ENCODE assay signal across 1 cellular context in the genomic region with DNA sequence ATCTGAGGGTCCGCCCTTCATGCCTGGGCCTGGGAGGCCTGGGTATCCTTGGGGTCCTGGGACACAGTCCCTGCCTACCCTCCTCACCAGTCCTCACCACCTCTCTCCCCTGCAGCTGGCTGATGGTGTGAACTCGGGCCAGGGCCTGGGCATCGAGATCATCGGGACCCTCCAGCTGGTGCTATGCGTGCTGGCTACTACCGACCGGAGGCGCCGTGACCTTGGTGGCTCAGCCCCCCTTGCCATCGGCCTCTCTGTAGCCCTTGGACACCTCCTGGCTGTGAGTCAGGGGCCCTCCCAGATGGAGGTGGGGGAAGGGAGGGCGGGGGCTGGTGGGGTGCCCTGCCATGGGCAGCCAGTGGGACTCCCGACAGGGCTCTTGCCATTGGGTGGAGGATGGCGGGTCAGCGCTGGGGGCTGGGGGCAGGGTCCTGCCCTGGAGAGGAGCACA.
TF ChIP-seq lines count a peak whose summit lies in the region.

No MANE protein-coding gene starts in this region.

TF ChIP-seq in HepG2, 621 proteins besides CTCF, POLR2A, EP300 and RAD21:
- TF ChIP-seq ZNF274 (CRISPR knock-in tag; IDR thresholded peaks at IDR 0.05) (no peak), MED8 (CRISPR knock-in tag; IDR thresholded peaks at IDR 0.05; ENCODE audit: insufficient replicate concordance) (no peak), ZNF3 (CRISPR knock-in tag; IDR thresholded peaks at IDR 0.05) (no peak), ZNF616 (CRISPR knock-in tag; IDR thresholded peaks at IDR 0.05; ENCODE audit: low read depth) (no peak), TAF1 (CRISPR knock-in tag; IDR thresholded peaks at IDR 0.05) (no peak), ZNF788 (CRISPR knock-in tag; IDR thresholded peaks at IDR 0.05; ENCODE audit: borderline replicate concordance) (no peak), ZNF451 (CRISPR knock-in tag; IDR thresholded peaks at IDR 0.05) (no peak), ZMAT3 (CRISPR knock-in tag; conservative IDR thresholded peaks at IDR 0.05) (no peak), MYC (CRISPR knock-in tag; IDR thresholded peaks at IDR 0.05; ENCODE audit: borderline replicate concordance) (no peak), ZNF747 (CRISPR knock-in tag; IDR thresholded peaks at IDR 0.05; ENCODE audit: borderline replicate concordance) (no peak), REPIN1 (CRISPR knock-in tag; IDR thresholded peaks at IDR 0.05; ENCODE audit: borderline replicate concordance, low read depth) (no peak), ZNF547 (CRISPR knock-in tag; IDR thresholded peaks at IDR 0.05) (no peak)
- TF ChIP-seq, protein P1, sequence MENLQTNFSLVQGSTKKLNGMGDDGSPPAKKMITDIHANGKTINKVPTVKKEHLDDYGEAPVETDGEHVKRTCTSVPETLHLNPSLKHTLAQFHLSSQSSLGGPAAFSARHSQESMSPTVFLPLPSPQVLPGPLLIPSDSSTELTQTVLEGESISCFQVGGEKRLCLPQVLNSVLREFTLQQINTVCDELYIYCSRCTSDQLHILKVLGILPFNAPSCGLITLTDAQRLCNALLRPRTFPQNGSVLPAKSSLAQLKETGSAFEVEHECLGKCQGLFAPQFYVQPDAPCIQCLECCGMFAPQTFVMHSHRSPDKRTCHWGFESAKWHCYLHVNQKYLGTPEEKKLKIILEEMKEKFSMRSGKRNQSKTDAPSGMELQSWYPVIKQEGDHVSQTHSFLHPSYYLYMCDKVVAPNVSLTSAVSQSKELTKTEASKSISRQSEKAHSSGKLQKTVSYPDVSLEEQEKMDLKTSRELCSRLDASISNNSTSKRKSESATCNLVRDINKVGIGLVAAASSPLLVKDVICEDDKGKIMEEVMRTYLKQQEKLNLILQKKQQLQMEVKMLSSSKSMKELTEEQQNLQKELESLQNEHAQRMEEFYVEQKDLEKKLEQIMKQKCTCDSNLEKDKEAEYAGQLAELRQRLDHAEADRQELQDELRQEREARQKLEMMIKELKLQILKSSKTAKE (CRISPR knock-in tag; IDR thresholded peaks at IDR 0.05; ENCODE audit: borderline replicate concordance): no peak
- TF ChIP-seq, protein P2, sequence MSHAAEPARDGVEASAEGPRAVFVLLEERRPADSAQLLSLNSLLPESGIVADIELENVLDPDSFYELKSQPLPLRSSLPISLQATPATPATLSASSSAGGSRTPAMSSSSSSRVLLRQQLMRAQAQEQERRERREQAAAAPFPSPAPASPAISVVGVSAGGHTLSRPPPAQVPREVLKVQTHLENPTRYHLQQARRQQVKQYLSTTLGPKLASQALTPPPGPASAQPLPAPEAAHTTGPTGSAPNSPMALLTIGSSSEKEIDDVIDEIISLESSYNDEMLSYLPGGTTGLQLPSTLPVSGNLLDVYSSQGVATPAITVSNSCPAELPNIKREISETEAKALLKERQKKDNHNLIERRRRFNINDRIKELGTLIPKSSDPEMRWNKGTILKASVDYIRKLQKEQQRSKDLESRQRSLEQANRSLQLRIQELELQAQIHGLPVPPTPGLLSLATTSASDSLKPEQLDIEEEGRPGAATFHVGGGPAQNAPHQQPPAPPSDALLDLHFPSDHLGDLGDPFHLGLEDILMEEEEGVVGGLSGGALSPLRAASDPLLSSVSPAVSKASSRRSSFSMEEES (CRISPR knock-in tag; IDR thresholded peaks at IDR 0.05): no peak
- TF ChIP-seq, protein P3, sequence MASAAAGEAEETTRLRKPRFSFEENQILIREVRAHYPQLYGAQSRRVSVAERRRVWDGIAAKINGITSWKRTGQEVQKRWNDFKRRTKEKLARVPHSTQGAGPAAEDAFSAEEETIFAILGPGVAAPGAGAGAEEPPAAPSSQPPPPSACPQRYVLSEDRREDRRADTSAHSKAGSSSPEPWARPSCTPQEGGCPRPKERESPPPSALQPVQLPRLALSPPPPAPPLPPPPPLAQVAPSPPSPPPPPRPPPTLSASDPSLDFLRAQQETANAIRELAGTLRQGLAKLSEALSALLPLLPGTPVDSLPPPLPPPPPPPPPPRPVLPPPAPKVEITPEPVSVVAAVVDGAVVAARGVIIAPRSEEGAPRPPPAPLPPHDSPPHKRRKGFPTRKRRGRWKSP (CRISPR knock-in tag; IDR thresholded peaks at IDR 0.05): no peak
- TF ChIP-seq, protein P4, sequence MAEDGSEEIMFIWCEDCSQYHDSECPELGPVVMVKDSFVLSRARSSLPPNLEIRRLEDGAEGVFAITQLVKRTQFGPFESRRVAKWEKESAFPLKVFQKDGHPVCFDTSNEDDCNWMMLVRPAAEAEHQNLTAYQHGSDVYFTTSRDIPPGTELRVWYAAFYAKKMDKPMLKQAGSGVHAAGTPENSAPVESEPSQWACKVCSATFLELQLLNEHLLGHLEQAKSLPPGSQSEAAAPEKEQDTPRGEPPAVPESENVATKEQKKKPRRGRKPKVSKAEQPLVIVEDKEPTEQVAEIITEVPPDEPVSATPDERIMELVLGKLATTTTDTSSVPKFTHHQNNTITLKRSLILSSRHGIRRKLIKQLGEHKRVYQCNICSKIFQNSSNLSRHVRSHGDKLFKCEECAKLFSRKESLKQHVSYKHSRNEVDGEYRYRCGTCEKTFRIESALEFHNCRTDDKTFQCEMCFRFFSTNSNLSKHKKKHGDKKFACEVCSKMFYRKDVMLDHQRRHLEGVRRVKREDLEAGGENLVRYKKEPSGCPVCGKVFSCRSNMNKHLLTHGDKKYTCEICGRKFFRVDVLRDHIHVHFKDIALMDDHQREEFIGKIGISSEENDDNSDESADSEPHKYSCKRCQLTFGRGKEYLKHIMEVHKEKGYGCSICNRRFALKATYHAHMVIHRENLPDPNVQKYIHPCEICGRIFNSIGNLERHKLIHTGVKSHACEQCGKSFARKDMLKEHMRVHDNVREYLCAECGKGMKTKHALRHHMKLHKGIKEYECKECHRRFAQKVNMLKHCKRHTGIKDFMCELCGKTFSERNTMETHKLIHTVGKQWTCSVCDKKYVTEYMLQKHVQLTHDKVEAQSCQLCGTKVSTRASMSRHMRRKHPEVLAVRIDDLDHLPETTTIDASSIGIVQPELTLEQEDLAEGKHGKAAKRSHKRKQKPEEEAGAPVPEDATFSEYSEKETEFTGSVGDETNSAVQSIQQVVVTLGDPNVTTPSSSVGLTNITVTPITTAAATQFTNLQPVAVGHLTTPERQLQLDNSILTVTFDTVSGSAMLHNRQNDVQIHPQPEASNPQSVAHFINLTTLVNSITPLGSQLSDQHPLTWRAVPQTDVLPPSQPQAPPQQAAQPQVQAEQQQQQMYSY (CRISPR knock-in tag; IDR thresholded peaks at IDR 0.05): no peak
- TF ChIP-seq, protein P5, sequence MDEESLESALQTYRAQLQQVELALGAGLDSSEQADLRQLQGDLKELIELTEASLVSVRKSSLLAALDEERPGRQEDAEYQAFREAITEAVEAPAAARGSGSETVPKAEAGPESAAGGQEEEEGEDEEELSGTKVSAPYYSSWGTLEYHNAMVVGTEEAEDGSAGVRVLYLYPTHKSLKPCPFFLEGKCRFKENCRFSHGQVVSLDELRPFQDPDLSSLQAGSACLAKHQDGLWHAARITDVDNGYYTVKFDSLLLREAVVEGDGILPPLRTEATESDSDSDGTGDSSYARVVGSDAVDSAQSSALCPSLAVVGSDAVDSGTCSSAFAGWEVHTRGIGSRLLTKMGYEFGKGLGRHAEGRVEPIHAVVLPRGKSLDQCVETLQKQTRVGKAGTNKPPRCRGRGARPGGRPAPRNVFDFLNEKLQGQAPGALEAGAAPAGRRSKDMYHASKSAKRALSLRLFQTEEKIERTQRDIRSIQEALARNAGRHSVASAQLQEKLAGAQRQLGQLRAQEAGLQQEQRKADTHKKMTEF (CRISPR knock-in tag; IDR thresholded peaks at IDR 0.05): no peak
- TF ChIP-seq, protein P6, sequence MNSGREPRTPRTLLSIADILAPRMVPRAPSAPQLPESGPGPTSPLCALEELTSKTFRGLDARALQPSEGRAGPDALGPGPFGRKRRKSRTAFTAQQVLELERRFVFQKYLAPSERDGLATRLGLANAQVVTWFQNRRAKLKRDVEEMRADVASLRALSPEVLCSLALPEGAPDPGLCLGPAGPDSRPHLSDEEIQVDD (CRISPR knock-in tag; IDR thresholded peaks at IDR 0.05; ENCODE audit: borderline replicate concordance): no peak
